18 cellular contexts compared by ENCODE assay signal in genomic region chr3:161821591-161821990, GRCh38.
DNase-seq lines count a peak whose midpoint lies in the region; ATAC-seq and TF ChIP-seq lines count a peak whose summit lies in the region.
"Had no signal": no experiment of that assay in that cellular context is flagged by ENCODE, and none has a peak within 500 bp of the region (broad histone marks: within the 10 kb centered on the region; RNA-seq: fewer than 3 reads in every experiment).

No MANE protein-coding gene starts in this region.

- H3K36me3 ChIP-seq in PC-3 (ENCODE audit: low read depth, low read length), result no peaks in the 10 kb centered on the region
- H3K36me3 ChIP-seq: stomach, upper lobe of right lung had no signal

- no peaks in the 10 kb centered on the region for H3K36me3 Mint-ChIP-seq in activated naive CD8-positive, alpha-beta T cell treated with anti-CD3 and anti-CD28 coated beads, Interleukin-2, amount 50 U/mL, for 24 hours (ENCODE audit: low read depth)
- H3K36me3 Mint-ChIP-seq: activated naive CD8-positive, alpha-beta T cell had no signal

- intact Hi-C loops in PC-3 (cut with micrococcal nuclease), result no loop called here

- no peaks in the 10 kb centered on the region for H3K27me3 Mint-ChIP-seq in activated naive CD8-positive, alpha-beta T cell treated with anti-CD3 and anti-CD28 coated beads, Interleukin-2, amount 50 U/mL, for 24 hours
- H3K27me3 Mint-ChIP-seq: activated naive CD8-positive, alpha-beta T cell had no signal

- H3K27ac ChIP-seq in PC-3 (ENCODE audit: low read length), result no peak overlapping the region
- H3K27ac ChIP-seq: stomach, upper lobe of right lung had no signal

- H3K79me2 ChIP-seq in PC-3 (ENCODE audit: low read length), result no peaks in the 10 kb centered on the region

- H3K4me1 ChIP-seq in PC-3 (ENCODE audit: insufficient read depth, low read length), result peaks cover 8% of the 10 kb centered on the region; the same call in 1 of the 2 replicates
- H3K4me1 ChIP-seq: stomach, upper lobe of right lung had no signal

- peak; percentile 59 for ATAC-seq in GM18909 (IDR thresholded peaks at IDR 0.05; ENCODE audit: poor library complexity, unreplicated experiment)
- ATAC-seq in HG03378 (IDR thresholded peaks at IDR 0.05; ENCODE audit: unreplicated experiment), result peak; percentile 69
- peak; percentile 83 for ATAC-seq in PC-3
- no peak for ATAC-seq in activated naive CD8-positive, alpha-beta T cell treated with anti-CD3 and anti-CD28 coated beads, Interleukin-2, amount 50 U/mL, for 24 hours
- no peak for ATAC-seq in GM21529 (IDR thresholded peaks at IDR 0.05; ENCODE audit: unreplicated experiment)
- ATAC-seq: activated T-cell treated with anti-CD3 and anti-CD28 coated beads, Interleukin-2, amount 50 U/mL, for 72 hours; upper lobe of right lung had no signal

- no peak overlapping the region for H2AFZ ChIP-seq in PC-3 (ENCODE audit: low read length)

- no peaks in the 10 kb centered on the region for H3F3A ChIP-seq in PC-3 (ENCODE audit: low read length, unreplicated experiment)

- POLR2A ChIA-PET in PC-3 (lab: Charles Lee; ENCODE audit: unreplicated experiment), result interaction anchor here (0.5 kb wide), 1 partner anchor 144 kb away, joined by 3 read pairs; no protein-coding TSS in a partner anchor

- no peaks in the 10 kb centered on the region for H3K4me1 Mint-ChIP-seq in activated naive CD8-positive, alpha-beta T cell treated with anti-CD3 and anti-CD28 coated beads, Interleukin-2, amount 50 U/mL, for 24 hours

- H3K9me2 ChIP-seq in PC-3 (replicated peaks; ENCODE audit: low read length), result no peaks in the 10 kb centered on the region

- TF ChIP-seq CTCF in PC-3 (conservative IDR thresholded peaks at IDR 0.05; ENCODE audit: low read depth, low read length), result no peak

- no peak overlapping the region for H3K9ac ChIP-seq in PC-3 (ENCODE audit: low read length)

- DNase-seq in COR-L47 (lab: John Stamatoyannopoulos, UW), result peak; percentile 74
- DNase-seq in PC-3, result peak; percentile 37
- DNase-seq in SW480 (ENCODE audit: low spot score), result no peak
- DNase-seq in activated naive CD8-positive, alpha-beta T cell treated with anti-CD3 and anti-CD28 coated beads, Interleukin-2, amount 50 U/mL, for 24 hours, result no peak
- DNase-seq in globus pallidus (ENCODE audit: low spot score), result no peak
- DNase-seq: activated T-cell treated with anti-CD3 and anti-CD28 coated beads, Interleukin-2, amount 50 U/mL, for 72 hours; KBM-7; kidney glomerular epithelial cell; MV-4-11; posterior cingulate gyrus; stimulated activated CD4-positive, alpha-beta T cell treated with anti-CD3 and anti-CD28 coated beads, Interleukin-2, amount 100 ng/mL, for 24 hours; stomach; upper lobe of right lung had no signal

- H4K20me1 ChIP-seq in PC-3 (ENCODE audit: low read length), result no peaks in the 10 kb centered on the region

- no peaks in the 10 kb centered on the region for H3K9me3 ChIP-seq in PC-3 (ENCODE audit: low read length)
- H3K9me3 ChIP-seq: stomach, upper lobe of right lung had no signal

- no TSS peak for BruUV-seq in PC-3 (replicated peaks; lab: Mats Ljungman, UMichigan)

- no peak overlapping the region for H3K4me3 Mint-ChIP-seq in activated naive CD8-positive, alpha-beta T cell treated with anti-CD3 and anti-CD28 coated beads, Interleukin-2, amount 50 U/mL, for 24 hours
- H3K4me3 Mint-ChIP-seq: activated naive CD8-positive, alpha-beta T cell; activated T-cell treated with anti-CD3 and anti-CD28 coated beads, Interleukin-2, amount 50 U/mL, for 72 hours; nephron had no signal

- H3K4me2 ChIP-seq in PC-3 (ENCODE audit: low read length), result no peak overlapping the region

- no peak overlapping the region for H3K27ac Mint-ChIP-seq in activated naive CD8-positive, alpha-beta T cell treated with anti-CD3 and anti-CD28 coated beads, Interleukin-2, amount 50 U/mL, for 24 hours
- H3K27ac Mint-ChIP-seq: activated naive CD8-positive, alpha-beta T cell; activated T-cell treated with anti-CD3 and anti-CD28 coated beads, Interleukin-2, amount 50 U/mL, for 72 hours had no signal

- H3K27me3 ChIP-seq in PC-3 (ENCODE audit: low read length), result no peaks in the 10 kb centered on the region
- H3K27me3 ChIP-seq: stomach, upper lobe of right lung had no signal

- H3K9me3 Mint-ChIP-seq in activated naive CD8-positive, alpha-beta T cell treated with anti-CD3 and anti-CD28 coated beads, Interleukin-2, amount 50 U/mL, for 24 hours, result no peaks in the 10 kb centered on the region
- H3K9me3 Mint-ChIP-seq: nephron had no signal

- H3K4me3 ChIP-seq in PC-3 (ENCODE audit: low read length), result no peak overlapping the region
- H3K4me3 ChIP-seq: stomach, upper lobe of right lung had no signal

- CTCF ChIA-PET in PC-3 (lab: Charles Lee), result no interaction called here

Comparison
In these comparisons a context has a peak if more than half of its experiments do, and no peak if none do; other contexts are left out.
1. DNase-seq: peak in COR-L47 (single experiment) and PC-3 (single experiment); none in SW480 (single experiment), activated naive CD8-positive, alpha-beta T cell treated with anti-CD3 and anti-CD28 coated beads, Interleukin-2, amount 50 U/mL, for 24 hours (single experiment) and globus pallidus (single experiment).
2. ATAC-seq: peak in GM18909 (single experiment), HG03378 (single experiment) and PC-3 (single experiment); none in activated naive CD8-positive, alpha-beta T cell treated with anti-CD3 and anti-CD28 coated beads, Interleukin-2, amount 50 U/mL, for 24 hours (single experiment) and GM21529 (single experiment).